In the genomic region with DNA sequence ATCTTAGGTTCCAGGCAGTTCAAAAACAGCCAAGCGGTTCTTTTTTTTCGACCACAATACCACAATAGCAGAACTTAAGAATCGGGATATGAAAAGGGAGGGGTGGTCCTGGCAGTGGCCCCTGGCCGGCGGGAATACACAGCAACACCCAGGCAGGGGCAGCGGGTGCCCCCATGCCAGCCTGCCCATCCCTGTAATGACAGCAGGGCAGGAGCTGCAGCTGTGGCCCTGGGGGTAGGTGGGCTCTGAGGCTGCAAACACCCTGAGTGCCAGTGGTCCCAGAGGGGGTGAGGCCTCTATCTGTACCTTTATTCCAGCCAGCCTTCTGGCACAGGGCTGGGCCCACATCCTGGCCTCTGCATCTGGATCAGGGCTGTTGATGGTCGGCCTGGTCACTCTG, we compare ENCODE assay signal across 27 cellular contexts.
DNase-seq lines count a peak whose midpoint lies in the region; ATAC-seq and TF ChIP-seq lines count a peak whose summit lies in the region.
"Had no signal": no experiment of that assay in that cellular context is flagged by ENCODE, and none has a peak within 500 bp of the region (broad histone marks: within the 10 kb centered on the region; RNA-seq: fewer than 3 reads in every experiment).

No MANE protein-coding gene starts in this region.

- peak; percentile 47 for ATAC-seq in upper lobe of right lung
- ATAC-seq in CD8-positive, alpha-beta T cell = no peak
- ATAC-seq in activated T-cell treated with anti-CD3 and anti-CD28 coated beads, Interleukin-2, amount 50 U/mL, for 4 hours = no peak
- ATAC-seq: PC-3 had no signal

- H3K18ac ChIP-seq in neuronal stem cell (ENCODE audit: low read length) = no peak overlapping the region

- H3K14ac ChIP-seq in neuronal stem cell (ENCODE audit: low read length) = no peak overlapping the region

- no peak overlapping the region for H2AFZ ChIP-seq in neuronal stem cell (ENCODE audit: low read length)

- no peak overlapping the region for H2BK5ac ChIP-seq in neuronal stem cell (ENCODE audit: low read length)

- H4K91ac ChIP-seq in neuronal stem cell (ENCODE audit: low read depth, low read length, poor library complexity) = no peak overlapping the region

- no peak overlapping the region for H2BK120ac ChIP-seq in neuronal stem cell (ENCODE audit: low read depth, low read length)

- no peak overlapping the region for H3K27ac Mint-ChIP-seq in CD8-positive, alpha-beta T cell
- H3K27ac Mint-ChIP-seq: B cell; CD8-positive, alpha-beta memory T cell had no signal

- no peak overlapping the region for H2BK12ac ChIP-seq in neuronal stem cell (ENCODE audit: low read length)

- CTCF ChIA-PET in CD8-positive, alpha-beta T cell (lab: Charles Lee) = no interaction called here

- no peak overlapping the region for H3K4me3 Mint-ChIP-seq in CD8-positive, alpha-beta T cell
- H3K4me3 Mint-ChIP-seq in activated T-cell treated with anti-CD3 and anti-CD28 coated beads, Interleukin-2, amount 50 U/mL, for 4 hours = no peak overlapping the region
- H3K4me3 Mint-ChIP-seq: B cell; CD8-positive, alpha-beta memory T cell had no signal

- peaks cover 2% of the 10 kb centered on the region for H3K9me3 Mint-ChIP-seq in CD8-positive, alpha-beta T cell
- peaks cover 4% of the 10 kb centered on the region for H3K9me3 Mint-ChIP-seq in activated T-cell treated with anti-CD3 and anti-CD28 coated beads, Interleukin-2, amount 50 U/mL, for 4 hours

- H3K27me3 Mint-ChIP-seq in CD8-positive, alpha-beta T cell (ENCODE audit: low read depth) = no peaks in the 10 kb centered on the region
- no peaks in the 10 kb centered on the region for H3K27me3 Mint-ChIP-seq in activated T-cell treated with anti-CD3 and anti-CD28 coated beads, Interleukin-2, amount 50 U/mL, for 4 hours (ENCODE audit: low read depth)
- H3K27me3 Mint-ChIP-seq: B cell; CD8-positive, alpha-beta memory T cell had no signal

- no peaks in the 10 kb centered on the region for H3K36me3 ChIP-seq in neuronal stem cell (replicated peaks in 1 of 2; ENCODE audit: control insufficient read depth in 2 of 2, insufficient read depth in 2 of 2, low read length in 2 of 2)
- no peaks in the 10 kb centered on the region for H3K36me3 ChIP-seq in upper lobe of right lung
- H3K36me3 ChIP-seq in CD8-positive, alpha-beta T cell (ENCODE audit: insufficient read depth, low read length) = no peaks in the 10 kb centered on the region
- H3K36me3 ChIP-seq: HAP-1, SJSA1 had no signal

- peak overlapping the region; percentile 31 for H3K23ac ChIP-seq in neuronal stem cell (ENCODE audit: low read depth, low read length, poor library complexity)

- whole genome bisulfite sequencing in neuronal stem cell (ENCODE audit: extremely low coverage in 2 of 2, insufficient read length in 2 of 2, insufficient replicate concordance in 1 of 2), 2 donors = no CpG with 5 or more reads among the region's 7 CpGs

- H3K4ac ChIP-seq in neuronal stem cell (ENCODE audit: low read length) = no peak overlapping the region

- H3K27ac ChIP-seq in VCaP (peak overlapping the region; percentile 58), neuronal stem cell (replicated peaks; ENCODE audit: low read length) (no peak overlapping the region), upper lobe of right lung (no peak overlapping the region)
- H3K27ac ChIP-seq in CD8-positive, alpha-beta T cell (ENCODE audit: low read depth, low read length) = no peak overlapping the region
- H3K27ac ChIP-seq: C4-2B, HL-60, SJSA1 had no signal

- H3K4me2 ChIP-seq in neuronal stem cell (ENCODE audit: insufficient read depth, low read length, poor library complexity, severe bottlenecking) = no peak overlapping the region

- no peak overlapping the region for H2BK15ac ChIP-seq in neuronal stem cell (ENCODE audit: low read length)

- H3K9me3 ChIP-seq in neuronal stem cell (replicated peaks in 1 of 2; ENCODE audit: control insufficient read depth in 2 of 2, insufficient read depth in 1 of 2, low read depth in 1 of 2, low read length in 2 of 2) = no peaks in the 10 kb centered on the region
- no peaks in the 10 kb centered on the region for H3K9me3 ChIP-seq in upper lobe of right lung
- H3K9me3 ChIP-seq in CD8-positive, alpha-beta T cell (ENCODE audit: low read length) = no peaks in the 10 kb centered on the region
- H3K9me3 ChIP-seq: HAP-1, SJSA1 had no signal

- H3K27me3 ChIP-seq in neuronal stem cell (ENCODE audit: control insufficient read depth in 3 of 3, insufficient read depth in 3 of 3, low read depth in 1 of 3, low read length in 3 of 3) = no peaks in the 10 kb centered on the region
- H3K27me3 ChIP-seq in upper lobe of right lung = no peaks in the 10 kb centered on the region
- H3K27me3 ChIP-seq in CD8-positive, alpha-beta T cell (ENCODE audit: insufficient read depth, low read length) = no peaks in the 10 kb centered on the region
- H3K27me3 ChIP-seq: SJSA1 had no signal

- no peak overlapping the region for H2AK5ac ChIP-seq in neuronal stem cell (ENCODE audit: low read depth, low read length)

- intact Hi-C loops in upper lobe of right lung (cut with DNase I) = no loop called here
- intact Hi-C loops in CD8-positive, alpha-beta T cell (cut with DNase I, micrococcal nuclease) = no loop called here

- no peak for DNase-seq in LNCaP clone FGC (ENCODE audit: low read depth)
- DNase-seq in neuronal stem cell (ENCODE audit: low spot score) = no peak
- no peak for DNase-seq in upper lobe of right lung
- DNase-seq in CD8-positive, alpha-beta T cell = no peak
- no peak for DNase-seq in activated T-cell treated with anti-CD3 and anti-CD28 coated beads, Interleukin-2, amount 50 U/mL, for 4 hours
- DNase-seq in NCI-H774 (lab: John Stamatoyannopoulos, UW) = no peak
- DNase-seq: CD8-positive, alpha-beta memory T cell; DMS 273 treated with DMSO at 0.1 percent for 48 hours; DMS79; EL; GDM1; GOT3; NCI-H1092; NCI-H1417 treated with DMSO at 0.1 percent for 48 hours; NCI-H1694 treated with DMSO at 0.1 percent for 48 hours; NCI-H2081; NCI-H2171 treated with DMSO at 0.1 percent for 48 hours; NCI-H345; NCI-H524; NCI-H748 treated with DMSO at 0.1 percent for 48 hours; PC-3 had no signal

- H3K79me1 ChIP-seq in neuronal stem cell (ENCODE audit: low read depth, low read length) = no peaks in the 10 kb centered on the region

- no peak overlapping the region for H4K8ac ChIP-seq in neuronal stem cell (ENCODE audit: low read depth, low read length)

- H3K4me1 ChIP-seq in neuronal stem cell (ENCODE audit: control insufficient read depth in 2 of 2, insufficient read depth in 1 of 2, low read depth in 1 of 2, low read length in 2 of 2) = no peaks in the 10 kb centered on the region
- no peaks in the 10 kb centered on the region for H3K4me1 ChIP-seq in upper lobe of right lung
- H3K4me1 ChIP-seq in CD8-positive, alpha-beta T cell (ENCODE audit: insufficient read depth, low read length) = no peaks in the 10 kb centered on the region
- H3K4me1 ChIP-seq: HAP-1, SJSA1 had no signal

- 0 out of 2 replicates have a peak overlapping the region, but pooled peaks have one; percentile 15 for H3K4me3 ChIP-seq in LNCaP clone FGC (ENCODE audit: low read depth, low read length)
- H3K4me3 ChIP-seq in neuronal stem cell (ENCODE audit: low read length in 2 of 2) = no peak overlapping the region
- H3K4me3 ChIP-seq in upper lobe of right lung = no peak overlapping the region
- H3K4me3 ChIP-seq in CD8-positive, alpha-beta T cell (ENCODE audit: low read depth, low read length) = no peak overlapping the region
- H3K4me3 ChIP-seq: HAP-1, SJSA1 had no signal

- H3K9ac ChIP-seq in neuronal stem cell (ENCODE audit: low read depth, low read length, poor library complexity) = no peak overlapping the region

- no peaks in the 10 kb centered on the region for H3K36me3 Mint-ChIP-seq in CD8-positive, alpha-beta T cell
- no peaks in the 10 kb centered on the region for H3K36me3 Mint-ChIP-seq in activated T-cell treated with anti-CD3 and anti-CD28 coated beads, Interleukin-2, amount 50 U/mL, for 4 hours (ENCODE audit: insufficient read depth)

- TF ChIP-seq CTCF in LNCaP clone FGC (IDR thresholded peaks at IDR 0.05; ENCODE audit: control insufficient read depth, extremely low read depth, insufficient read depth) = no peak
- TF ChIP-seq CTCF in VCaP (conservative IDR thresholded peaks at IDR 0.05) = no peak
- TF ChIP-seq CTCF in upper lobe of right lung (IDR thresholded peaks at IDR 0.05) = no peak
- TF ChIP-seq CTCF in CD8-positive, alpha-beta T cell (IDR thresholded peaks at IDR 0.05) = no peak

- POLR2A ChIA-PET in CD8-positive, alpha-beta T cell (lab: Charles Lee) = no interaction called here

- no peaks in the 10 kb centered on the region for H3K4me1 Mint-ChIP-seq in CD8-positive, alpha-beta T cell (ENCODE audit: low read depth)
- H3K4me1 Mint-ChIP-seq in activated T-cell treated with anti-CD3 and anti-CD28 coated beads, Interleukin-2, amount 50 U/mL, for 4 hours (ENCODE audit: low read depth) = no peaks in the 10 kb centered on the region
- H3K4me1 Mint-ChIP-seq: B cell; CD8-positive, alpha-beta memory T cell had no signal
